ENCODE assay signal across 29 cellular contexts in genomic region chr1:42983675-42984074, GRCh38.
"Had no signal": no experiment of that assay in that cellular context is flagged by ENCODE, and none has a peak within 500 bp of the region (broad histone marks: within the 10 kb centered on the region; RNA-seq: fewer than 3 reads in every experiment).

No MANE protein-coding gene starts in this region.

- H3K4me1 Mint-ChIP-seq: immature natural killer cell had no signal

- H3K36me3 Mint-ChIP-seq: natural killer cell had no signal

- H3K4me3 ChIP-seq: coronary artery, esophagus squamous epithelium, heart right ventricle, left ventricle myocardium inferior, lower lobe of right lung, pancreas, right lobe of liver, thoracic aorta, tibial nerve, upper lobe of right lung, uterus had no signal

- H3K27ac Mint-ChIP-seq: natural killer cell; stimulated activated naive CD8-positive, alpha-beta T cell treated with anti-CD3 and anti-CD28 coated beads, Interleukin-15, Interleukin-2, amounts not matched to agents 100 ng/mL and 50 ng/mL, for 24 hours had no signal

- H3K27me3 ChIP-seq: esophagus squamous epithelium, heart right ventricle, neutrophil, pancreas, right lobe of liver, tibial nerve, upper lobe of right lung, uterus had no signal

- H3K4me1 ChIP-seq: esophagus squamous epithelium, left ventricle myocardium inferior, lower lobe of right lung, pancreas, right lobe of liver, upper lobe of right lung, uterus had no signal

- DNase-seq: dermis blood vessel endothelial cell; effector memory CD4-positive, alpha-beta T cell; erythroblast; esophagus squamous epithelium; foreskin melanocyte; glutamatergic neuron; heart right ventricle; hypothalamus; immature natural killer cell; islet precursor cell; kidney glomerular epithelial cell; left colon; left ventricle myocardium inferior; lower lobe of right lung; natural killer cell; pancreas; right lobe of liver; small intestine; stimulated activated CD4-positive, alpha-beta T cell treated with anti-CD3 and anti-CD28 coated beads, Interleukin-1b, Interleukin-23, amount 100 ng/mL, for 48 hours; stimulated activated CD4-positive, alpha-beta T cell treated with anti-CD3 and anti-CD28 coated beads, Interleukin-4, amount 100 ng/mL, for 24 hours; upper lobe of right lung; uterus had no signal

- H3K36me3 ChIP-seq: esophagus squamous epithelium, heart right ventricle, left ventricle myocardium inferior, lower lobe of right lung, neutrophil, pancreas, right lobe of liver, thoracic aorta, tibial nerve, upper lobe of right lung, uterus had no signal

- H3K27ac ChIP-seq: coronary artery, esophagus squamous epithelium, heart right ventricle, left ventricle myocardium inferior, lower lobe of right lung, neutrophil, pancreas, right lobe of liver, thoracic aorta, upper lobe of right lung, uterus had no signal

- H3K4me3 Mint-ChIP-seq: immature natural killer cell; natural killer cell; neural crest cell; stimulated activated memory B cell treated with anti-CD40 and anti-IgM and Interleukin-4, amounts not matched to agents 10 μg/mL and 1 μg/mL and 100 μg/mL, for 72 hours; stimulated activated naive CD8-positive, alpha-beta T cell treated with anti-CD3 and anti-CD28 coated beads, Interleukin-15, Interleukin-2, amounts not matched to agents 100 ng/mL and 50 ng/mL, for 24 hours had no signal

- ATAC-seq: heart right ventricle; left colon; lower lobe of right lung; natural killer cell; pancreas; stimulated activated memory B cell treated with anti-CD40 and anti-IgM and Interleukin-4, amounts not matched to agents 10 μg/mL and 1 μg/mL and 100 μg/mL, for 72 hours; upper lobe of right lung had no signal

- H3K27me3 Mint-ChIP-seq: stimulated activated memory B cell treated with anti-CD40 and anti-IgM and Interleukin-4, amounts not matched to agents 10 μg/mL and 1 μg/mL and 100 μg/mL, for 72 hours; stimulated activated naive CD8-positive, alpha-beta T cell treated with anti-CD3 and anti-CD28 coated beads, Interleukin-15, Interleukin-2, amounts not matched to agents 100 ng/mL and 50 ng/mL, for 24 hours had no signal

- H3K9me3 Mint-ChIP-seq: immature natural killer cell; natural killer cell; neural crest cell; stimulated activated memory B cell treated with anti-CD40 and anti-IgM and Interleukin-4, amounts not matched to agents 10 μg/mL and 1 μg/mL and 100 μg/mL, for 72 hours; stimulated activated naive CD8-positive, alpha-beta T cell treated with anti-CD3 and anti-CD28 coated beads, Interleukin-15, Interleukin-2, amounts not matched to agents 100 ng/mL and 50 ng/mL, for 24 hours had no signal

- H3K9me3 ChIP-seq: esophagus squamous epithelium, heart right ventricle, left ventricle myocardium inferior, lower lobe of right lung, neutrophil, pancreas, right lobe of liver, thoracic aorta, tibial nerve, upper lobe of right lung, uterus had no signal
